14 cellular contexts compared by ENCODE assay signal in genomic region chr16:78240459-78241222, GRCh38.
DNase-seq lines count a peak whose midpoint lies in the region; ATAC-seq and TF ChIP-seq lines count a peak whose summit lies in the region.
"Had no signal": no experiment of that assay in that cellular context is flagged by ENCODE, and none has a peak within 500 bp of the region (broad histone marks: within the 10 kb centered on the region; RNA-seq: fewer than 3 reads in every experiment).

No MANE protein-coding gene starts in this region.

- no peak overlapping the region for H3K4me3 ChIP-seq in prostate gland
- H3K4me3 ChIP-seq: spleen, vagina had no signal

- H3K18ac ChIP-seq in H9 (ENCODE audit: insufficient read length, low read depth, low read length): no peak overlapping the region

- H3K4me3 Mint-ChIP-seq in H9: no peak overlapping the region
- H3K4me3 Mint-ChIP-seq in activated CD8-positive, alpha-beta T cell treated with anti-CD3 and anti-CD28 coated beads, Interleukin-2, amount 10 ng/mL, durations not matched to agents 7 days and 5 days: no peak overlapping the region
- H3K4me3 Mint-ChIP-seq in immature natural killer cell: no peak overlapping the region

- H3T11ph ChIP-seq in H9 (ENCODE audit: low read length): no peak overlapping the region

- H3K27ac ChIP-seq in H9 (ENCODE audit: insufficient read length, low read depth, low read length) (no peak overlapping the region), prostate gland (no peak overlapping the region)
- H3K27ac ChIP-seq: spleen, vagina had no signal

- no peak overlapping the region for H3K23ac ChIP-seq in H9 (ENCODE audit: insufficient read length, low read depth, low read length)

- H4K91ac ChIP-seq in H9 (ENCODE audit: insufficient read length, low read depth, low read length): no peak overlapping the region

- no peak for DNase-seq in H9
- peak; percentile 51 to 84 for DNase-seq in T47D (ENCODE audit: low read depth in 1 of 2, low spot score in 1 of 2)
- peak; percentile 54 for DNase-seq in kidney glomerular epithelial cell (lab: John Stamatoyannopoulos, UW)
- DNase-seq in prostate gland (ENCODE audit: low spot score): peak; percentile 58
- no peak for DNase-seq in activated CD8-positive, alpha-beta T cell treated with anti-CD3 and anti-CD28 coated beads, Interleukin-2, amount 10 ng/mL, durations not matched to agents 7 days and 5 days
- DNase-seq in cerebellar nuclear complex (lab: John Stamatoyannopoulos, UW): no peak
- no peak for DNase-seq in immature natural killer cell
- DNase-seq: AML-193; NCI-H1694; NCI-H510A; spleen; stimulated activated naive CD8-positive, alpha-beta T cell treated with anti-CD3 and anti-CD28 coated beads, Interleukin-15, Interleukin-2, amounts not matched to agents 100 U/mL and 50 U/mL, for 24 hours had no signal

- no peaks in the 10 kb centered on the region for H3K9me3 ChIP-seq in H9 (ENCODE audit: control insufficient read depth, low read depth, low read length)
- H3K9me3 ChIP-seq in prostate gland: no peaks in the 10 kb centered on the region
- H3K9me3 ChIP-seq: spleen, vagina had no signal

- H3K4ac ChIP-seq in H9 (ENCODE audit: low read depth, low read length): no peak overlapping the region

- no peak overlapping the region for H3K14ac ChIP-seq in H9 (ENCODE audit: insufficient read depth, low read length)

- H2BK120ac ChIP-seq in H9 (ENCODE audit: low read depth, low read length, poor library complexity, severe bottlenecking): no peak overlapping the region

- CTCF ChIA-PET in activated CD8-positive, alpha-beta T cell treated with anti-CD3 and anti-CD28 coated beads, Interleukin-2, amount 10 ng/mL, durations not matched to agents 7 days and 5 days (lab: Charles Lee): no interaction called here

- H3K4me1 Mint-ChIP-seq in H9 (peaks cover 2% of the 10 kb centered on the region in 2 experiments; a peak in 2 of 4 replicates), immature natural killer cell (no peaks in the 10 kb centered on the region)
- H3K4me1 Mint-ChIP-seq in activated CD8-positive, alpha-beta T cell treated with anti-CD3 and anti-CD28 coated beads, Interleukin-2, amount 10 ng/mL, durations not matched to agents 7 days and 5 days (ENCODE audit: low read depth): no peaks in the 10 kb centered on the region

- no peak overlapping the region for H4K5ac ChIP-seq in H9 (ENCODE audit: insufficient read length, low read depth, low read length)

- intact Hi-C loops in prostate gland (cut with DNase I): no loop called here

- no peaks in the 10 kb centered on the region for H3K36me3 ChIP-seq in prostate gland
- H3K36me3 ChIP-seq: spleen, vagina had no signal

- no peaks in the 10 kb centered on the region for H4K20me1 ChIP-seq in H9 (ENCODE audit: control insufficient read depth, insufficient read depth, insufficient read length)

- no peak overlapping the region for H2AK5ac ChIP-seq in H9 (ENCODE audit: insufficient read length, low read length)

- H2BK15ac ChIP-seq in H9 (ENCODE audit: low read depth, low read length): no peak overlapping the region

- H3K79me2 ChIP-seq in H9 (ENCODE audit: insufficient read depth, low read length): no peaks in the 10 kb centered on the region

- no peaks in the 10 kb centered on the region for H3K79me1 ChIP-seq in H9 (ENCODE audit: insufficient read depth, low read depth, low read length, poor library complexity, severe bottlenecking)

- H3K9me3 Mint-ChIP-seq in H9: no peaks in the 10 kb centered on the region
- H3K9me3 Mint-ChIP-seq in activated CD8-positive, alpha-beta T cell treated with anti-CD3 and anti-CD28 coated beads, Interleukin-2, amount 10 ng/mL, durations not matched to agents 7 days and 5 days (ENCODE audit: insufficient read depth): no peaks in the 10 kb centered on the region
- H3K9me3 Mint-ChIP-seq in immature natural killer cell: no peaks in the 10 kb centered on the region

- TF ChIP-seq CTCF in H9 (conservative IDR thresholded peaks at IDR 0.05): peak; percentile 47
- TF ChIP-seq CTCF in prostate gland (IDR thresholded peaks at IDR 0.05): no peak

- no peak for ATAC-seq in HG02840 (IDR thresholded peaks at IDR 0.05; ENCODE audit: low FRiP score, unreplicated experiment)
- ATAC-seq in activated CD8-positive, alpha-beta T cell treated with anti-CD3 and anti-CD28 coated beads, Interleukin-2, amount 10 ng/mL, durations not matched to agents 7 days and 5 days: no peak
- ATAC-seq: stimulated activated naive CD8-positive, alpha-beta T cell treated with anti-CD3 and anti-CD28 coated beads, Interleukin-15, Interleukin-2, amounts not matched to agents 100 U/mL and 50 U/mL, for 24 hours had no signal

- H3K36me3 Mint-ChIP-seq in H9 (ENCODE audit: insufficient read depth in 1 of 3, low read depth in 3 of 3): no peaks in the 10 kb centered on the region; a peak in 1 of 7 replicates
- H3K36me3 Mint-ChIP-seq in activated CD8-positive, alpha-beta T cell treated with anti-CD3 and anti-CD28 coated beads, Interleukin-2, amount 10 ng/mL, durations not matched to agents 7 days and 5 days (ENCODE audit: low read depth): no peaks in the 10 kb centered on the region
- H3K36me3 Mint-ChIP-seq in immature natural killer cell: peaks cover 0 to 7% (median 0%) of the 10 kb centered on the region in 3 donors

- H3K27me3 ChIP-seq in H9 (ENCODE audit: insufficient read depth, low read length): no peaks in the 10 kb centered on the region
- no peaks in the 10 kb centered on the region for H3K27me3 ChIP-seq in prostate gland (replicated peaks; ENCODE audit: insufficient read depth)
- H3K27me3 ChIP-seq: spleen, vagina had no signal

- H3K56ac ChIP-seq in H9 (ENCODE audit: insufficient read length, low read depth, low read length): no peak overlapping the region

- no peak overlapping the region for H2BK20ac ChIP-seq in H9 (ENCODE audit: low read depth, low read length, poor library complexity, severe bottlenecking)

- H3K23me2 ChIP-seq in H9 (ENCODE audit: insufficient read length, low read depth, low read length, poor library complexity, severe bottlenecking): no peaks in the 10 kb centered on the region

- no peak overlapping the region for H4K8ac ChIP-seq in H9 (replicated peaks; ENCODE audit: insufficient read length, low read depth, low read length)

- no peak overlapping the region for H3K4me2 ChIP-seq in H9 (ENCODE audit: insufficient read depth, insufficient read length, low read length)

- H2AFZ ChIP-seq in H9 (ENCODE audit: low read length): no peak overlapping the region

- TF ChIP-seq POLR2A in prostate gland (IDR thresholded peaks at IDR 0.05): no peak

- POLR2A ChIA-PET in activated CD8-positive, alpha-beta T cell treated with anti-CD3 and anti-CD28 coated beads, Interleukin-2, amount 10 ng/mL, durations not matched to agents 7 days and 5 days (lab: Charles Lee): no interaction called here

- no peak overlapping the region for H2BK12ac ChIP-seq in H9 (ENCODE audit: insufficient read length, low read depth, low read length)

- H3K27ac Mint-ChIP-seq in H9 (no peak overlapping the region; a peak in 1 of 7 replicates), immature natural killer cell (no peak overlapping the region)
- H3K27ac Mint-ChIP-seq in activated CD8-positive, alpha-beta T cell treated with anti-CD3 and anti-CD28 coated beads, Interleukin-2, amount 10 ng/mL, durations not matched to agents 7 days and 5 days: no peak overlapping the region

- in situ Hi-C loops in T47D (cut with HindIII; ENCODE audit: low pct_unique_long_range_greater_than_20kb, low sequenced_read_pairs): no loop called here

- H3K9ac ChIP-seq in H9 (ENCODE audit: extremely low read depth, insufficient read length, low read length): no peak overlapping the region

- no CpG with 5 or more reads among the region's 13 CpGs for WGBS in H9 (ENCODE audit: extremely low coverage, insufficient read length, low lambda C conversion rate)
- WGBS in prostate gland: 82% methylated on average over 13 of the region's 13 CpGs

- H3K27me3 Mint-ChIP-seq in H9 (ENCODE audit: low read depth): no peaks in the 10 kb centered on the region
- H3K27me3 Mint-ChIP-seq in activated CD8-positive, alpha-beta T cell treated with anti-CD3 and anti-CD28 coated beads, Interleukin-2, amount 10 ng/mL, durations not matched to agents 7 days and 5 days (ENCODE audit: low read depth): no peaks in the 10 kb centered on the region
- peaks cover 0 to 5% (median 0%) of the 10 kb centered on the region in 3 donors for H3K27me3 Mint-ChIP-seq in immature natural killer cell (ENCODE audit: low read depth in 3 of 3)

- no peaks in the 10 kb centered on the region for H3K4me1 ChIP-seq in H9 (ENCODE audit: insufficient read depth, low read length)
- H3K4me1 ChIP-seq in prostate gland (replicated peaks): no peaks in the 10 kb centered on the region
- H3K4me1 ChIP-seq: spleen had no signal

- no peak overlapping the region for H2BK5ac ChIP-seq in H9 (ENCODE audit: insufficient read length, low read length)

Comparison
In these comparisons a context has a peak if more than half of its experiments do, and no peak if none do; other contexts are left out.
1. DNase-seq: peak in T47D (2 of 2), kidney glomerular epithelial cell (single experiment) and prostate gland (single experiment); none in H9 (single experiment), activated CD8-positive, alpha-beta T cell treated with anti-CD3 and anti-CD28 coated beads, Interleukin-2, amount 10 ng/mL, durations not matched to agents 7 days and 5 days (single experiment), cerebellar nuclear complex (0 of 2) and immature natural killer cell (0 of 3).